In the genomic region with DNA sequence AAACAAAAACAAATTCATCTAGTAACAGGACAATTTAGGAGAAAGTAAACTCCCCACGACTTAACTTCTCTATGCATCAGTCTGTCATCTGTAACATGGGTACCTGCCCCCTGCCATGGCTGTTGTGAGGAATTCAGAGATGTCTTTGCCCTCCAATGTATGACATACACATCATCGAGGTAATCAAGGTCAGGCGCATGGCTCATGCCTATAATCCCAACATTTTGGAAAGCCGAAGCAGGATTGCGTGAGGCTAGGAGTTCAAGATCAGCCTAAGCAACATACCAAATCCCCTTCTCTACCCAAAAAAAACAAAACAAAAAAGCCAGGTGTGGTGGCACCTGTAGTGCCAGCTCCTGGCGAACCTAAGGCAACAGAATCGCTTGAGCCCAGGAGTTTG, we compare ENCODE assay signal across 1 cellular context.
TF ChIP-seq lines count a peak whose summit lies in the region.

No MANE protein-coding gene starts in this region.

TF ChIP-seq in IMR-90, 13 proteins besides CTCF, POLR2A, EP300 and RAD21:
- TF ChIP-seq MAFK (IDR thresholded peaks at IDR 0.05; ENCODE audit: low read depth, low read length), result no peak
- no peak for TF ChIP-seq NFE2L2 (IDR thresholded peaks at IDR 0.05; ENCODE audit: low read depth, low read length)
- no peak for TF ChIP-seq SMC3 (IDR thresholded peaks at IDR 0.05; ENCODE audit: low read depth, low read length)
- TF ChIP-seq MAZ (IDR thresholded peaks at IDR 0.05; ENCODE audit: borderline replicate concordance, low read depth, low read length), result no peak
- TF ChIP-seq, protein P1, sequence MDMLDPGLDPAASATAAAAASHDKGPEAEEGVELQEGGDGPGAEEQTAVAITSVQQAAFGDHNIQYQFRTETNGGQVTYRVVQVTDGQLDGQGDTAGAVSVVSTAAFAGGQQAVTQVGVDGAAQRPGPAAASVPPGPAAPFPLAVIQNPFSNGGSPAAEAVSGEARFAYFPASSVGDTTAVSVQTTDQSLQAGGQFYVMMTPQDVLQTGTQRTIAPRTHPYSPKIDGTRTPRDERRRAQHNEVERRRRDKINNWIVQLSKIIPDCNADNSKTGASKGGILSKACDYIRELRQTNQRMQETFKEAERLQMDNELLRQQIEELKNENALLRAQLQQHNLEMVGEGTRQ (IDR thresholded peaks at IDR 0.05; ENCODE audit: low read depth, low read length), result no peak
- TF ChIP-seq, protein P2, sequence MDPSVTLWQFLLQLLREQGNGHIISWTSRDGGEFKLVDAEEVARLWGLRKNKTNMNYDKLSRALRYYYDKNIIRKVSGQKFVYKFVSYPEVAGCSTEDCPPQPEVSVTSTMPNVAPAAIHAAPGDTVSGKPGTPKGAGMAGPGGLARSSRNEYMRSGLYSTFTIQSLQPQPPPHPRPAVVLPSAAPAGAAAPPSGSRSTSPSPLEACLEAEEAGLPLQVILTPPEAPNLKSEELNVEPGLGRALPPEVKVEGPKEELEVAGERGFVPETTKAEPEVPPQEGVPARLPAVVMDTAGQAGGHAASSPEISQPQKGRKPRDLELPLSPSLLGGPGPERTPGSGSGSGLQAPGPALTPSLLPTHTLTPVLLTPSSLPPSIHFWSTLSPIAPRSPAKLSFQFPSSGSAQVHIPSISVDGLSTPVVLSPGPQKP (IDR thresholded peaks at IDR 0.05; ENCODE audit: borderline replicate concordance, low read depth, low read length), result no peak
- TF ChIP-seq MXI1 (IDR thresholded peaks at IDR 0.05; ENCODE audit: borderline replicate concordance, low read depth, low read length), result no peak
- no peak for TF ChIP-seq CEBPB (IDR thresholded peaks at IDR 0.05; ENCODE audit: low read depth, low read length)
- no peak for TF ChIP-seq CHD1 (IDR thresholded peaks at IDR 0.05; ENCODE audit: low read depth, low read length)
- no peak for TF ChIP-seq FOS (IDR thresholded peaks at IDR 0.05; ENCODE audit: low read depth, low read length)
- TF ChIP-seq RFX5 (IDR thresholded peaks at IDR 0.05; ENCODE audit: low read depth, low read length), result no peak
- no peak for TF ChIP-seq RCOR1 (IDR thresholded peaks at IDR 0.05; ENCODE audit: insufficient replicate concordance, low read length)
- TF ChIP-seq BHLHE40 (IDR thresholded peaks at IDR 0.05; ENCODE audit: low read depth, low read length), result no peak
